In the genomic region with DNA sequence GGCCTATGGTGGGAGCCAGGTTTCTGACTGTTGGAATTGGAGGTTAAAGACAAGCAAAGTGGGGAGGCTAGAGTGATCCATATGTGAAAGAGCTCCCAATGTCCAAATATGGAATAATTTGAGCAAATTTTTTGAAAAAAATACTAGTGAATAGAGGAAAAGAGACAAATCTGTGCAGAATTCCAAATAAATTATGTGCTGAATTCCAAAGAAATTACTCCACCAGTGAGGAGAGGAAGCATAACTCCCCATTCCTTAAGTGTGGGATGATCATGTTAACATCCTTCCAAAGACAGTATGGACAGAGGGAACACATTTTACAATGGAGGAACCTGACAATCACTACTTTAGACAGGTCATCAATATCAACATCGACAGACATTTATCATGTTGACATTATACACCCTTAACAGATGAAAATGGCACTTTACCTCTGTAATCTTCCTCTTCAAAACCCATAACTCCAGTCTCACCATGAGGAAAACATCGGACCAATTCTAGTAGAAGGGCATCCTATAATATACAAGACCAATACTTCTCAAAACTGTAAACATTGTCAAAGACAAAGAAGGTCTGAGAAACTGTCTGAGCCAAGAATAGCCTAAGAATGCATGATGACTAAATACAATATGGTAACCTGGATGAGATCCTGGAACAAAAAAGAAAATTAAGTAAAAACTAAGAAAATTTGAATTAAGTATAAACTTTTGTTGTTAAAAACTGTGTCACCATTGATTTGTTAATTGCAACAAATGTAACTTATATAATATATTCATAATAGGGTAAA, we compare ENCODE assay signal across 26 cellular contexts.
DNase-seq lines count a peak whose midpoint lies in the region; FAIRE-seq and TF ChIP-seq lines count a peak whose summit lies in the region.
"Had no signal": no experiment of that assay in that cellular context is flagged by ENCODE, and none has a peak within 500 bp of the region (broad histone marks: within the 10 kb centered on the region; RNA-seq: fewer than 3 reads in every experiment).

No MANE protein-coding gene starts in this region.

- H3K9me3 Mint-ChIP-seq in astrocyte (ENCODE audit: unreplicated experiment) (no peaks in the 10 kb centered on the region), endothelial cell (ENCODE audit: unreplicated experiment) (no peaks in the 10 kb centered on the region)
- H3K9me3 Mint-ChIP-seq: activated B cell treated with CpG ODN at 0.5 μM for 24 hours; activated CD4-positive, alpha-beta memory T cell treated with anti-CD3 and anti-CD28 coated beads for 36 hours; stimulated activated naive CD8-positive, alpha-beta T cell treated with anti-CD3 and anti-CD28 coated beads, Interleukin-15, Interleukin-2, amounts not matched to agents 100 ng/mL and 50 ng/mL, for 24 hours had no signal

- TF ChIP-seq CTCF in astrocyte (IDR thresholded peaks at IDR 0.05; ENCODE audit: insufficient read depth, low read depth, low read length) (no peak), fibroblast of the aortic adventitia (IDR thresholded peaks at IDR 0.05; ENCODE audit: insufficient read depth, low read length) (no peak), endothelial cell (IDR thresholded peaks at IDR 0.05; ENCODE audit: unreplicated experiment) (no peak)

- peaks cover 13% of the 10 kb centered on the region for H3K4me1 ChIP-seq in astrocyte (ENCODE audit: insufficient read depth, low read length)
- H3K4me1 ChIP-seq in skeletal muscle satellite cell (ENCODE audit: control insufficient read depth, insufficient read depth, low read length), result peaks cover 41% of the 10 kb centered on the region
- H3K4me1 ChIP-seq: BE2C had no signal

- DNase-seq in NCI-H1417 (lab: John Stamatoyannopoulos, UW) (peak in 2 of 3 experiments; percentile 13 to 17), NCI-H1417 treated with DMSO at 0.1 percent for 48 hours (lab: John Stamatoyannopoulos, UW) (no peak), astrocyte (ENCODE audit: low read depth) (peak; percentile 72), fibroblast of the aortic adventitia (ENCODE audit: low read depth) (peak; percentile 76), endothelial cell (ENCODE audit: low spot score) (no peak), A172 (ENCODE audit: low spot score) (no peak), substantia nigra (lab: John Stamatoyannopoulos, UW) (no peak)
- DNase-seq: activated B cell treated with CpG ODN at 0.5 μM for 24 hours; activated CD4-positive, alpha-beta memory T cell treated with anti-CD3 and anti-CD28 coated beads for 36 hours; BE2C; caudate nucleus; COR-L47; dorsolateral prefrontal cortex; GOT3; mammary epithelial cell; NCI-H526; stimulated activated CD4-positive, alpha-beta T cell treated with anti-CD3 and anti-CD28 coated beads, Interleukin-12 subunit alpha, Interleukin-12 subunit beta, amount 100 ng/mL, for 4 hours; stimulated activated CD4-positive, alpha-beta T cell treated with anti-CD3 and anti-CD28 coated beads, Interleukin-4, amount 100 ng/mL, for 4 hours; T-helper 9 cell; trophoblast cell had no signal

- H3K27me3 Mint-ChIP-seq in astrocyte (ENCODE audit: low read depth, unreplicated experiment) (no peaks in the 10 kb centered on the region), endothelial cell (ENCODE audit: unreplicated experiment) (no peaks in the 10 kb centered on the region)
- H3K27me3 Mint-ChIP-seq: activated B cell treated with CpG ODN at 0.5 μM for 24 hours; activated CD4-positive, alpha-beta memory T cell treated with anti-CD3 and anti-CD28 coated beads for 36 hours had no signal

- H3K79me2 ChIP-seq in astrocyte (ENCODE audit: insufficient read depth, low read length), result no peaks in the 10 kb centered on the region

- H3K4me3 Mint-ChIP-seq in astrocyte (ENCODE audit: unreplicated experiment), result no peak overlapping the region
- no peak overlapping the region for H3K4me3 Mint-ChIP-seq in endothelial cell (ENCODE audit: unreplicated experiment)
- H3K4me3 Mint-ChIP-seq: activated B cell treated with CpG ODN at 0.5 μM for 24 hours; activated CD4-positive, alpha-beta memory T cell treated with anti-CD3 and anti-CD28 coated beads for 36 hours; stimulated activated naive CD8-positive, alpha-beta T cell treated with anti-CD3 and anti-CD28 coated beads, Interleukin-15, Interleukin-2, amounts not matched to agents 100 ng/mL and 50 ng/mL, for 24 hours had no signal

- no peaks in the 10 kb centered on the region for H3K9me3 ChIP-seq in astrocyte (ENCODE audit: insufficient read depth, low read depth, low read length)
- H3K9me3 ChIP-seq in skeletal muscle satellite cell (replicated peaks; ENCODE audit: low read length), result no peaks in the 10 kb centered on the region
- H3K9me3 ChIP-seq: BE2C had no signal

- H3K27ac ChIP-seq in astrocyte (ENCODE audit: low read depth, low read length) (peak overlapping the region; percentile 83), substantia nigra (ENCODE audit: low read depth, low read length, poor library complexity, severe bottlenecking) (no peak overlapping the region)
- H3K27ac ChIP-seq: 22Rv1, dorsolateral prefrontal cortex, epithelial cell of prostate had no signal

- H4K20me1 ChIP-seq in astrocyte (ENCODE audit: insufficient read depth, low read length), result no peaks in the 10 kb centered on the region

- peak; percentile 76 for FAIRE-seq in astrocyte (lab: Jason Lieb, UNC)
- FAIRE-seq: HepG2, RCC 7860 had no signal

- H3K4me1 Mint-ChIP-seq in astrocyte (ENCODE audit: low read depth, unreplicated experiment) (peaks cover 6% of the 10 kb centered on the region), endothelial cell (ENCODE audit: unreplicated experiment) (no peaks in the 10 kb centered on the region)
- H3K4me1 Mint-ChIP-seq: activated B cell treated with CpG ODN at 0.5 μM for 24 hours had no signal

- H3K27ac Mint-ChIP-seq in astrocyte (ENCODE audit: unreplicated experiment), result no peak overlapping the region
- no peak overlapping the region for H3K27ac Mint-ChIP-seq in endothelial cell (ENCODE audit: unreplicated experiment)
- H3K27ac Mint-ChIP-seq: activated B cell treated with CpG ODN at 0.5 μM for 24 hours; activated CD4-positive, alpha-beta memory T cell treated with anti-CD3 and anti-CD28 coated beads for 36 hours; stimulated activated naive CD8-positive, alpha-beta T cell treated with anti-CD3 and anti-CD28 coated beads, Interleukin-15, Interleukin-2, amounts not matched to agents 100 ng/mL and 50 ng/mL, for 24 hours had no signal

- H3K27me3 ChIP-seq in astrocyte (ENCODE audit: insufficient read depth, low read length), result no peaks in the 10 kb centered on the region
- no peaks in the 10 kb centered on the region for H3K27me3 ChIP-seq in skeletal muscle satellite cell (ENCODE audit: control insufficient read depth, insufficient read depth, low read length)
- H3K27me3 ChIP-seq: BE2C, dorsolateral prefrontal cortex had no signal

- H3K36me3 Mint-ChIP-seq in astrocyte (ENCODE audit: low read depth, unreplicated experiment) (no peaks in the 10 kb centered on the region), endothelial cell (ENCODE audit: low read depth, unreplicated experiment) (no peaks in the 10 kb centered on the region)
- H3K36me3 Mint-ChIP-seq: activated CD4-positive, alpha-beta memory T cell treated with anti-CD3 and anti-CD28 coated beads for 36 hours had no signal

- H3K4me3 ChIP-seq in astrocyte (ENCODE audit: insufficient read depth, low read depth, low read length), result no peak overlapping the region
- H3K4me3 ChIP-seq in fibroblast of the aortic adventitia (ENCODE audit: low read depth, low read length), result no peak overlapping the region
- no peak overlapping the region for H3K4me3 ChIP-seq in skeletal muscle satellite cell (ENCODE audit: low read length)
- H3K4me3 ChIP-seq: dorsolateral prefrontal cortex had no signal

- H3K36me3 ChIP-seq in astrocyte (ENCODE audit: insufficient read depth, low read length), result no peaks in the 10 kb centered on the region
- no peaks in the 10 kb centered on the region for H3K36me3 ChIP-seq in skeletal muscle satellite cell (ENCODE audit: insufficient read depth, low read length)
- H3K36me3 ChIP-seq: BE2C had no signal

- peak overlapping the region; percentile 0 for H2AFZ ChIP-seq in astrocyte (ENCODE audit: low read depth, low read length)

- H3K9ac ChIP-seq in astrocyte (ENCODE audit: low read length) (peak overlapping the region; percentile 45), skeletal muscle satellite cell (ENCODE audit: low read depth, low read length) (peak overlapping the region; percentile 8)

- peak overlapping the region; percentile 60 for H3K4me2 ChIP-seq in astrocyte (ENCODE audit: low read length)
- H3K4me2 ChIP-seq in skeletal muscle satellite cell (ENCODE audit: low read length), result peak overlapping the region; percentile 3

Comparison
In these comparisons a context has a peak if more than half of its experiments do, and no peak if none do; other contexts are left out.
1. DNase-seq: peak in NCI-H1417 (2 of 3), astrocyte (single experiment) and fibroblast of the aortic adventitia (single experiment); none in NCI-H1417 treated with DMSO at 0.1 percent for 48 hours (single experiment), endothelial cell (single experiment), A172 (single experiment) and substantia nigra (0 of 49).